15 cellular contexts compared by ENCODE assay signal in the genomic region with DNA sequence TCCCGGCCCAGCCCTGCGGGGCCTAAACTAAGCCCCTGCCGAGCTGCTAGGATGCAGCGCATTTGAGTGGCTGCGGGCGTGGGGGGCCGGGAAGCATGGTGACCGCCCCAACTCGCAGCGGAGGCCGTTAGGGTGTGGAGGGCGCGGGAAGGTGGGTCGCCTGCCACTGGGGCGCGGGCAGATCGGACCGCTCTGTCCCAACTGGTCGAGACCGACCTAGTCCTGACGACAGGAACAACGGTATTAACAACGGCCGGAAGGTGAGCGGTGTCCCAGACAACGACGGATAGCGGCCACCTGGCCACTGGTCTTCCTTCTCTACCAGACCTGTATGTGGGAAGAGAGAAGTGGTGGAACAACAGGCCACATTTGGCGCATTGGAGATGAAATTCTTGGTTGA. TPM values are rescaled to one million over a fixed set of nuclear protein-coding genes. Genes with fewer than 3 reads are reported as not detected.
"Had no signal": no experiment of that assay in that cellular context is flagged by ENCODE, and none has a peak within 500 bp of the region (broad histone marks: within the 10 kb centered on the region; RNA-seq: fewer than 3 reads in every experiment).

No MANE protein-coding gene starts in this region.

RNA-seq across cellular contexts. Expression of gene OR2J2, which starts 10.8 kb away (rescaled TPM):
- total RNA-seq: activated B cell treated with CpG ODN at 0.5 μM for 24 hours; activated CD4-positive, alpha-beta memory T cell treated with anti-CD3 and anti-CD28 coated beads for 36 hours; activated CD4-positive, alpha-beta memory T cell treated with anti-CD3 and anti-CD28 coated beads, Interleukin-2, amount 10 ng/mL, durations not matched to agents 7 days and 5 days; activated CD4-positive, alpha-beta T cell treated with anti-CD3 and anti-CD28 coated beads for 36 hours; activated CD4-positive, alpha-beta T cell treated with anti-CD3 and anti-CD28 coated beads, Interleukin-2, amount 10 ng/mL, durations not matched to agents 24 days and 14 days; activated CD4-positive, alpha-beta T cell treated with anti-CD3 and anti-CD28 coated beads, Interleukin-2, amount 10 ng/mL, durations not matched to agents 7 days and 5 days; activated CD8-positive, alpha-beta memory T cell treated with anti-CD3 and anti-CD28 coated beads for 36 hours; activated CD8-positive, alpha-beta memory T cell treated with anti-CD3 and anti-CD28 coated beads, Interleukin-2, amount 10 ng/mL, durations not matched to agents 7 days and 5 days; activated CD8-positive, alpha-beta T cell treated with anti-CD3 and anti-CD28 coated beads for 36 hours; activated CD8-positive, alpha-beta T cell treated with anti-CD3 and anti-CD28 coated beads, Interleukin-2, amount 10 ng/mL, durations not matched to agents 7 days and 5 days; T-cell; T-helper 1 cell treated with Interleukin-12 subunit alpha and Interleukin-12 subunit beta and Interleukin-4 antibody, amounts not matched to agents 30 ng/mL and 1 ng/mL, for 36 hours; T-helper 17 cell; T-helper 2 cell treated with Interferon-gamma antibody and Interleukin-4, amounts not matched to agents 100 ng/mL and 5 ng/mL, for 36 hours; WTC11 had no signal

RNA-seq across cellular contexts. Expression of gene OR2J3, which starts 52.1 kb away (rescaled TPM):
- total RNA-seq: activated B cell treated with CpG ODN at 0.5 μM for 24 hours; activated CD4-positive, alpha-beta memory T cell treated with anti-CD3 and anti-CD28 coated beads for 36 hours; activated CD4-positive, alpha-beta memory T cell treated with anti-CD3 and anti-CD28 coated beads, Interleukin-2, amount 10 ng/mL, durations not matched to agents 7 days and 5 days; activated CD4-positive, alpha-beta T cell treated with anti-CD3 and anti-CD28 coated beads for 36 hours; activated CD4-positive, alpha-beta T cell treated with anti-CD3 and anti-CD28 coated beads, Interleukin-2, amount 10 ng/mL, durations not matched to agents 24 days and 14 days; activated CD4-positive, alpha-beta T cell treated with anti-CD3 and anti-CD28 coated beads, Interleukin-2, amount 10 ng/mL, durations not matched to agents 7 days and 5 days; activated CD8-positive, alpha-beta memory T cell treated with anti-CD3 and anti-CD28 coated beads for 36 hours; activated CD8-positive, alpha-beta memory T cell treated with anti-CD3 and anti-CD28 coated beads, Interleukin-2, amount 10 ng/mL, durations not matched to agents 7 days and 5 days; activated CD8-positive, alpha-beta T cell treated with anti-CD3 and anti-CD28 coated beads for 36 hours; activated CD8-positive, alpha-beta T cell treated with anti-CD3 and anti-CD28 coated beads, Interleukin-2, amount 10 ng/mL, durations not matched to agents 7 days and 5 days; T-helper 1 cell treated with Interleukin-12 subunit alpha and Interleukin-12 subunit beta and Interleukin-4 antibody, amounts not matched to agents 30 ng/mL and 1 ng/mL, for 36 hours; T-helper 17 cell; T-helper 2 cell treated with Interferon-gamma antibody and Interleukin-4, amounts not matched to agents 100 ng/mL and 5 ng/mL, for 36 hours; WTC11 had no signal
